Comparison of ENCODE assay signal across 18 cellular contexts in the genomic region with DNA sequence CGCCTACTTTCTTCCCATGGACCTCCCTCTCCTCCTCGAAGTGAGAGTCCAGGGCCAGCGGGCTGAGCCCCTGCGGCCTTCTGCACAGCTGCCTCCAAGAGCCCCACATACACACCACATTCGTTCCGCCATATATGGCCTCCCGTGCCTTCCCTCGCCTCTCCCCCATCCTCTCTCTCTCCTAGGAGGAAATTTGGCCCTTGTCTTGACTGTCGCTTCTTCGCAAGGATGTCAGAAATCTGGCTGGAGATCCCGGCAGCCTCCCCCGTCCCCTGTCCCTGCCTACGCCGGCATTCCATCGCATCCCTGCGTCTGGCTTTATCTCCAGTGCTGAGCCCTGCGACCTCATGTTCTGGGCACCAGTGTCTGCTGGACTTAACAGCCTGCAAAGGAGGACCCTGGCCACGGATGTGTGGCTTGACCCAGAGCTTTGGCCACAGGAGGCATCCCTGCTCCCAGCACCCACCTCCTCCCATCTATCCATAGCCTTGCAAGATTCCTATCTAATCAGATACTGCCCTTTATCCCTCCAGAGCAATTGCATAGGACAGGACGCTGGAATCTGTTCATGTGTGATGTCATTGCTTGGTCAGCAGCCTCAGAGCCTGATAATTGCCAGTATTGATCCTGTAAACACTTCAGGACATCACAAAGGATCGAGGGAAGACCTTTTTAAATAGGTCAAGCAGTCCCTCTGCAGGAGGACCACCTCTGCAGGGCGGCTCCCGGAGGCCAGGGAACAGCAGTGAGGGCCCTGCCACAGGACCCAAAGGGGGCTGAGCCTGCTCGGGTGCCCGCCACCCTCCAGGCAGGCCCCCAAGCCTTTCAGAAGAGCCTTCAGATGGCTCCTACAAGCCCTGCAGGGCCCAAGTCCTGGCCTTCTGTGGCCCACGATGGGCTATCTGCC.
"Had no signal": no experiment of that assay in that cellular context is flagged by ENCODE, and none has a peak within 500 bp of the region (broad histone marks: within the 10 kb centered on the region; RNA-seq: fewer than 3 reads in every experiment).

No MANE protein-coding gene starts in this region.

- H3K4me3 ChIP-seq: lung, skin epidermis had no signal

- H3K36me3 Mint-ChIP-seq: activated naive CD8-positive, alpha-beta T cell treated with anti-CD3 and anti-CD28 coated beads for 36 hours; T-cell; type B pancreatic cell had no signal

- H3K9me3 Mint-ChIP-seq: activated CD4-positive, alpha-beta memory T cell treated with anti-CD3 and anti-CD28 coated beads, Interleukin-2, amount 10 ng/mL, durations not matched to agents 7 days and 5 days; activated naive CD8-positive, alpha-beta T cell treated with anti-CD3 and anti-CD28 coated beads for 36 hours; effector memory CD8-positive, alpha-beta T cell; stimulated activated naive CD8-positive, alpha-beta T cell treated with anti-CD3 and anti-CD28 coated beads, Interleukin-15, amount 100 ng/mL, for 72 hours; T-cell; type B pancreatic cell had no signal

- H3K27ac Mint-ChIP-seq: activated CD4-positive, alpha-beta memory T cell treated with anti-CD3 and anti-CD28 coated beads, Interleukin-2, amount 10 ng/mL, durations not matched to agents 7 days and 5 days; activated naive CD8-positive, alpha-beta T cell treated with anti-CD3 and anti-CD28 coated beads for 36 hours; effector memory CD8-positive, alpha-beta T cell; stimulated activated naive CD8-positive, alpha-beta T cell treated with anti-CD3 and anti-CD28 coated beads, Interleukin-15, amount 100 ng/mL, for 72 hours; T-cell; type B pancreatic cell had no signal

- H3K27ac ChIP-seq: skin epidermis had no signal

- DNase-seq: activated CD4-positive, alpha-beta memory T cell treated with anti-CD3 and anti-CD28 coated beads, Interleukin-2, amount 10 ng/mL, durations not matched to agents 7 days and 5 days; activated CD4-positive, alpha-beta T cell treated with anti-CD3 and anti-CD28 coated beads for 48 hours; activated CD4-positive, CD25-positive, alpha-beta regulatory T cell; activated gamma-delta T cell treated with Interleukin-2 at 50 U/mL for 16 hours; activated naive CD8-positive, alpha-beta T cell treated with anti-CD3 and anti-CD28 coated beads for 36 hours; activated T-cell treated with anti-CD3 and anti-CD28 coated beads, Interleukin-2, amount 50 U/mL, for 48 hours; amniotic stem cell; dermis blood vessel endothelial cell; effector memory CD8-positive, alpha-beta T cell; foreskin fibroblast; midbrain; stimulated activated CD4-positive, alpha-beta T cell treated with anti-CD3 and anti-CD28 coated beads, Interleukin-4, amount 100 ng/mL, for 1 hour; stimulated activated naive CD8-positive, alpha-beta T cell treated with anti-CD3 and anti-CD28 coated beads, Interleukin-15, amount 100 ng/mL, for 72 hours had no signal

- H3K4me1 Mint-ChIP-seq: activated CD4-positive, alpha-beta memory T cell treated with anti-CD3 and anti-CD28 coated beads, Interleukin-2, amount 10 ng/mL, durations not matched to agents 7 days and 5 days; activated naive CD8-positive, alpha-beta T cell treated with anti-CD3 and anti-CD28 coated beads for 36 hours; stimulated activated naive CD8-positive, alpha-beta T cell treated with anti-CD3 and anti-CD28 coated beads, Interleukin-15, amount 100 ng/mL, for 72 hours; T-cell had no signal

- ATAC-seq: effector memory CD8-positive, alpha-beta T cell; SK-N-SH treated with all-trans-retinoic acid at 6 μM for 48 hours; stimulated activated naive CD8-positive, alpha-beta T cell treated with anti-CD3 and anti-CD28 coated beads, Interleukin-15, amount 100 ng/mL, for 72 hours; T-cell had no signal

- H3K4me3 Mint-ChIP-seq: activated CD4-positive, alpha-beta memory T cell treated with anti-CD3 and anti-CD28 coated beads, Interleukin-2, amount 10 ng/mL, durations not matched to agents 7 days and 5 days; activated naive CD8-positive, alpha-beta T cell treated with anti-CD3 and anti-CD28 coated beads for 36 hours; effector memory CD8-positive, alpha-beta T cell; stimulated activated naive CD8-positive, alpha-beta T cell treated with anti-CD3 and anti-CD28 coated beads, Interleukin-15, amount 100 ng/mL, for 72 hours; T-cell; type B pancreatic cell had no signal
